ENCODE assay signal across 8 cellular contexts in the genomic region with DNA sequence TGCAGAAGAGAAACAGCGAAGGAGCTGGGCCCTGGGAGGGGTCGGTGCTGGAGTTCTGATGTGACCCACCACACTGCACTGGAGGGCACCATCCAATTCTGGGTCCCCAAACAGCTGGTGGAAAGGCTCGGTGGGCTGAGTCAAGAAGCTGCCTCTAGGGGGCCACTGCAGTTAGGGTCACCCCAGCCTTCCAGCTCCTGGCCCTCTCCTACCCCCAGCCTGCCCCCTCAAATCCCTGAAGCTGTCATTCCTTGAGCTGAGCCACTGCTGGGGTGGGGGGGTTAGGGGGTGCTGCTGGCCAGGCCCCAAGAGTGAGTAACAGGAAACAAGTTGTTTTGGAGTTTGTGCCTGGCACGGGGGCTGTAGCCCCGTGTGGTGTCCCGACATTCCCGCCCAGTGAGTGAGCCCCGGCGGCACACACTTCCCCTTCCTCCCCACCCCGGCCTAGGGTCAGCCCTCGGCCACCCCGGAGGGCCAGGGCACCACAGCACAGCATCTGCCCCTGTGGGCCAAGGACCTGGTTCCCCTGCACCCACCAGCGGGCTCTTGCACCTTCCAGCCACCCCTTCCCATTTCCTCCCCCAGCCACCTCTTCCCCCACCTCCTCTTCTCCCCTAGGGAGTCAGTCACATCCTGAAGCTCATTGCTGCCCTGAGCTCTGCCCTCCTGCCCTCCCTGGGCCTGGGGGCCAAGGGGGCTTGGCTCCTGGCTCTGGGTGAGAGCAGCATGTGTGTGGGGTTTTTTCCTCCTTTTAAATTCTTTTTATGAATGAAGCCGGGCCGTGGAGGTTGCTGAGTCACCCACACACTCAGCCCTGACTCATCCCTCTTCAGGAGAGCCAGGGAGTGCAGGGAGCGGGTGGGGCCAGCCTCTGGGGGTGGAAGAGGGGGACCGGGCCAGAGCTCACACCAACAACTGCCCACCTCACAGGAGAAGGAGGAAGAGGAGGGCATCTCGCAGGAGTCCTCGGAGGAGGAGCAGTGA. TPM values are rescaled to one million over a fixed set of nuclear protein-coding genes. Genes with fewer than 3 reads are reported as not detected.
DNase-seq lines count a peak whose midpoint lies in the region; ATAC-seq and TF ChIP-seq lines count a peak whose summit lies in the region.

No MANE protein-coding gene starts in this region.

- TF ChIP-seq CTCF in GM10266 (IDR thresholded peaks at IDR 0.05; ENCODE audit: control insufficient read depth, insufficient read depth, low read depth, missing control alignments) = peak; percentile 34
- peak; percentile 35 for TF ChIP-seq CTCF in foreskin keratinocyte (conservative IDR thresholded peaks at IDR 0.05)

- peaks cover 87% of the 10 kb centered on the region for H3K4me1 Mint-ChIP-seq in activated T-helper 1 cell treated with anti-CD3 and anti-CD28 coated beads, Interleukin-12 subunit alpha, Interleukin-12 subunit beta, Interleukin-2, Interleukin-4 antibody, amounts not matched to agents 30 ng/mL and 10 ng/mL and 1 ng/mL, durations not matched to agents 14 hours and 24 hours and 36 hours (ENCODE audit: low read depth)

- H3K27me3 Mint-ChIP-seq in activated T-helper 1 cell treated with anti-CD3 and anti-CD28 coated beads, Interleukin-12 subunit alpha, Interleukin-12 subunit beta, Interleukin-2, Interleukin-4 antibody, amounts not matched to agents 30 ng/mL and 10 ng/mL and 1 ng/mL, durations not matched to agents 14 hours and 24 hours and 36 hours (ENCODE audit: insufficient read depth) = peaks cover 1% of the 10 kb centered on the region

- H3K4me1 ChIP-seq in foreskin keratinocyte = peaks cover 36% of the 10 kb centered on the region

- DNase-seq in GM10266 (ENCODE audit: extremely low spot score) (no peak), NCI-H226 (peak; percentile 96), foreskin keratinocyte (peak; percentile 77 to 87), renal cortical epithelial cell (ENCODE audit: low read depth) (peak; percentile 93)
- DNase-seq in activated T-helper 1 cell treated with anti-CD3 and anti-CD28 coated beads, Interleukin-12 subunit alpha, Interleukin-12 subunit beta, Interleukin-2, Interleukin-4 antibody, amounts not matched to agents 30 ng/mL and 10 ng/mL and 1 ng/mL, durations not matched to agents 14 hours and 24 hours and 36 hours (ENCODE audit: low spot score) = no peak

- H3K27me3 ChIP-seq in foreskin keratinocyte = no peaks in the 10 kb centered on the region

- peak overlapping the region; percentile 65 for H3K27ac ChIP-seq in foreskin keratinocyte

- H3K27ac Mint-ChIP-seq in activated T-helper 1 cell treated with anti-CD3 and anti-CD28 coated beads, Interleukin-12 subunit alpha, Interleukin-12 subunit beta, Interleukin-2, Interleukin-4 antibody, amounts not matched to agents 30 ng/mL and 10 ng/mL and 1 ng/mL, durations not matched to agents 14 hours and 24 hours and 36 hours = peak overlapping the region; percentile 84

- peaks cover 53% of the 10 kb centered on the region for H3K36me3 Mint-ChIP-seq in activated T-helper 1 cell treated with anti-CD3 and anti-CD28 coated beads, Interleukin-12 subunit alpha, Interleukin-12 subunit beta, Interleukin-2, Interleukin-4 antibody, amounts not matched to agents 30 ng/mL and 10 ng/mL and 1 ng/mL, durations not matched to agents 14 hours and 24 hours and 36 hours (ENCODE audit: low read depth)

- H3K4me3 Mint-ChIP-seq in activated T-helper 1 cell treated with anti-CD3 and anti-CD28 coated beads, Interleukin-12 subunit alpha, Interleukin-12 subunit beta, Interleukin-2, Interleukin-4 antibody, amounts not matched to agents 30 ng/mL and 10 ng/mL and 1 ng/mL, durations not matched to agents 14 hours and 24 hours and 36 hours = peak overlapping the region; percentile 51

- peak; percentile 62 for ATAC-seq in foreskin keratinocyte
- no peak for ATAC-seq in GM19467 (IDR thresholded peaks at IDR 0.05; ENCODE audit: unreplicated experiment)
- no peak for ATAC-seq in HG03460 (IDR thresholded peaks at IDR 0.05; ENCODE audit: unreplicated experiment)
- ATAC-seq in GM19397 (IDR thresholded peaks at IDR 0.05; ENCODE audit: unreplicated experiment) = no peak

- H3K9me3 Mint-ChIP-seq in activated T-helper 1 cell treated with anti-CD3 and anti-CD28 coated beads, Interleukin-12 subunit alpha, Interleukin-12 subunit beta, Interleukin-2, Interleukin-4 antibody, amounts not matched to agents 30 ng/mL and 10 ng/mL and 1 ng/mL, durations not matched to agents 14 hours and 24 hours and 36 hours = no peaks in the 10 kb centered on the region

- intact Hi-C loops in activated T-helper 1 cell treated with anti-CD3 and anti-CD28 coated beads, Interleukin-12 subunit alpha, Interleukin-12 subunit beta, Interleukin-2, Interleukin-4 antibody, amounts not matched to agents 30 ng/mL and 10 ng/mL and 1 ng/mL, durations not matched to agents 14 hours and 24 hours and 36 hours (cut with micrococcal nuclease) = no loop called here

RNA-seq across cellular contexts. Expression of a gene that starts 4.6 kb away (rescaled TPM):
- 14.3 and 15.0 TPM in 2 replicates for total RNA-seq in activated T-helper 1 cell treated with anti-CD3 and anti-CD28 coated beads, Interleukin-12 subunit alpha, Interleukin-12 subunit beta, Interleukin-2, Interleukin-4 antibody, amounts not matched to agents 30 ng/mL and 10 ng/mL and 1 ng/mL, durations not matched to agents 14 hours and 24 hours and 36 hours
- total RNA-seq in foreskin keratinocyte = 47.8 and 62.3 TPM in 2 replicates
- polyA plus RNA-seq in foreskin keratinocyte = 63.3 and 83.1 TPM in 2 replicates
- 9.9 and 30.6 TPM in 2 replicates for total RNA-seq in renal cortical epithelial cell

RNA-seq across cellular contexts. Expression of a gene that starts 7.5 kb away (rescaled TPM):
- total RNA-seq in activated T-helper 1 cell treated with anti-CD3 and anti-CD28 coated beads, Interleukin-12 subunit alpha, Interleukin-12 subunit beta, Interleukin-2, Interleukin-4 antibody, amounts not matched to agents 30 ng/mL and 10 ng/mL and 1 ng/mL, durations not matched to agents 14 hours and 24 hours and 36 hours = 415 and 438 TPM in 2 replicates
- 534 and 554 TPM in 2 replicates for total RNA-seq in foreskin keratinocyte
- polyA plus RNA-seq in foreskin keratinocyte = 907 and 927 TPM in 2 replicates
- total RNA-seq in renal cortical epithelial cell = 41.1 and 177 TPM in 2 replicates

Comparison
In these comparisons a context has a peak if more than half of its experiments do, and no peak if none do; other contexts are left out.
1. DNase-seq: peak in NCI-H226 (single experiment), foreskin keratinocyte (2 of 2) and renal cortical epithelial cell (single experiment); none in GM10266 (single experiment) and activated T-helper 1 cell treated with anti-CD3 and anti-CD28 coated beads, Interleukin-12 subunit alpha, Interleukin-12 subunit beta, Interleukin-2, Interleukin-4 antibody, amounts not matched to agents 30 ng/mL and 10 ng/mL and 1 ng/mL, durations not matched to agents 14 hours and 24 hours and 36 hours (single experiment).